In genomic region chr9:86304236-86304730, GRCh38 we compare ENCODE assay signal across 2 cellular contexts.
TF ChIP-seq lines count a peak whose summit lies in the region.

No MANE protein-coding gene starts in this region.

TF ChIP-seq in SK-N-SH treated with all-trans-retinoic acid at 6 μM for 48 hours, 23 proteins besides CTCF, POLR2A, EP300 and RAD21:
- no peak for TF ChIP-seq ARNTL (CRISPR knock-in tag; IDR thresholded peaks at IDR 0.05; ENCODE audit: borderline replicate concordance, low read depth)
- TF ChIP-seq PPARA (CRISPR knock-in tag; IDR thresholded peaks at IDR 0.05; ENCODE audit: borderline replicate concordance) = no peak
- no peak for TF ChIP-seq ZNF565 (CRISPR knock-in tag; conservative IDR thresholded peaks at IDR 0.05; ENCODE audit: low read depth)
- no peak for TF ChIP-seq PATZ1 (CRISPR knock-in tag; IDR thresholded peaks at IDR 0.05; ENCODE audit: borderline replicate concordance)
- no peak for TF ChIP-seq ZC3H10 (CRISPR knock-in tag; IDR thresholded peaks at IDR 0.05)
- TF ChIP-seq ESRRG (CRISPR knock-in tag; IDR thresholded peaks at IDR 0.05) = no peak
- TF ChIP-seq CSDC2 (CRISPR knock-in tag; IDR thresholded peaks at IDR 0.05) = no peak
- no peak for TF ChIP-seq ZNF8 (CRISPR knock-in tag; IDR thresholded peaks at IDR 0.05)
- TF ChIP-seq CREB5 (CRISPR knock-in tag; IDR thresholded peaks at IDR 0.05; ENCODE audit: low read depth) = no peak
- TF ChIP-seq GLIS3 (CRISPR knock-in tag; IDR thresholded peaks at IDR 0.05) = no peak
- no peak for TF ChIP-seq ISL1 (CRISPR knock-in tag; IDR thresholded peaks at IDR 0.05)
- no peak for TF ChIP-seq TCF4 (CRISPR knock-in tag; IDR thresholded peaks at IDR 0.05; ENCODE audit: borderline replicate concordance)
- TF ChIP-seq BACH2 (CRISPR knock-in tag; IDR thresholded peaks at IDR 0.05; ENCODE audit: borderline replicate concordance) = no peak
- no peak for TF ChIP-seq ZFP3 (CRISPR knock-in tag; IDR thresholded peaks at IDR 0.05)
- TF ChIP-seq, protein P1, sequence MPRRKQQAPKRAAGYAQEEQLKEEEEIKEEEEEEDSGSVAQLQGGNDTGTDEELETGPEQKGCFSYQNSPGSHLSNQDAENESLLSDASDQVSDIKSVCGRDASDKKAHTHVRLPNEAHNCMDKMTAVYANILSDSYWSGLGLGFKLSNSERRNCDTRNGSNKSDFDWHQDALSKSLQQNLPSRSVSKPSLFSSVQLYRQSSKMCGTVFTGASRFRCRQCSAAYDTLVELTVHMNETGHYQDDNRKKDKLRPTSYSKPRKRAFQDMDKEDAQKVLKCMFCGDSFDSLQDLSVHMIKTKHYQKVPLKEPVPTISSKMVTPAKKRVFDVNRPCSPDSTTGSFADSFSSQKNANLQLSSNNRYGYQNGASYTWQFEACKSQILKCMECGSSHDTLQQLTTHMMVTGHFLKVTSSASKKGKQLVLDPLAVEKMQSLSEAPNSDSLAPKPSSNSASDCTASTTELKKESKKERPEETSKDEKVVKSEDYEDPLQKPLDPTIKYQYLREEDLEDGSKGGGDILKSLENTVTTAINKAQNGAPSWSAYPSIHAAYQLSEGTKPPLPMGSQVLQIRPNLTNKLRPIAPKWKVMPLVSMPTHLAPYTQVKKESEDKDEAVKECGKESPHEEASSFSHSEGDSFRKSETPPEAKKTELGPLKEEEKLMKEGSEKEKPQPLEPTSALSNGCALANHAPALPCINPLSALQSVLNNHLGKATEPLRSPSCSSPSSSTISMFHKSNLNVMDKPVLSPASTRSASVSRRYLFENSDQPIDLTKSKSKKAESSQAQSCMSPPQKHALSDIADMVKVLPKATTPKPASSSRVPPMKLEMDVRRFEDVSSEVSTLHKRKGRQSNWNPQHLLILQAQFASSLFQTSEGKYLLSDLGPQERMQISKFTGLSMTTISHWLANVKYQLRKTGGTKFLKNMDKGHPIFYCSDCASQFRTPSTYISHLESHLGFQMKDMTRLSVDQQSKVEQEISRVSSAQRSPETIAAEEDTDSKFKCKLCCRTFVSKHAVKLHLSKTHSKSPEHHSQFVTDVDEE (CRISPR knock-in tag; IDR thresholded peaks at IDR 0.05) = no peak
- no peak for TF ChIP-seq TOX (CRISPR knock-in tag; IDR thresholded peaks at IDR 0.05; ENCODE audit: borderline replicate concordance)
- no peak for TF ChIP-seq POU6F1 (CRISPR knock-in tag; IDR thresholded peaks at IDR 0.05; ENCODE audit: borderline replicate concordance, low read depth)
- no peak for TF ChIP-seq SNAI2 (CRISPR knock-in tag; IDR thresholded peaks at IDR 0.05)
- TF ChIP-seq RARB (CRISPR knock-in tag; IDR thresholded peaks at IDR 0.05) = no peak

TF ChIP-seq in SK-N-SH, 30 proteins besides CTCF, POLR2A, EP300 and RAD21:
- TF ChIP-seq FOXJ3 (CRISPR knock-in tag; IDR thresholded peaks at IDR 0.05) (no peak), RFX5 (IDR thresholded peaks at IDR 0.05; ENCODE audit: low read length) (no peak)
- TF ChIP-seq, protein P2, sequence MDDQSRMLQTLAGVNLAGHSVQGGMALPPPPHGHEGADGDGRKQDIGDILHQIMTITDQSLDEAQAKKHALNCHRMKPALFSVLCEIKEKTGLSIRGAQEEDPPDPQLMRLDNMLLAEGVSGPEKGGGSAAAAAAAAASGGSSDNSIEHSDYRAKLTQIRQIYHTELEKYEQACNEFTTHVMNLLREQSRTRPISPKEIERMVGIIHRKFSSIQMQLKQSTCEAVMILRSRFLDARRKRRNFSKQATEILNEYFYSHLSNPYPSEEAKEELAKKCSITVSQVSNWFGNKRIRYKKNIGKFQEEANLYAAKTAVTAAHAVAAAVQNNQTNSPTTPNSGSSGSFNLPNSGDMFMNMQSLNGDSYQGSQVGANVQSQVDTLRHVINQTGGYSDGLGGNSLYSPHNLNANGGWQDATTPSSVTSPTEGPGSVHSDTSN (IDR thresholded peaks at IDR 0.05) = no peak
